Comparison of ENCODE assay signal across 9 cellular contexts in genomic region chr18:35352283-35352682, GRCh38. TPM values are rescaled to one million over a fixed set of nuclear protein-coding genes. Genes with fewer than 3 reads are reported as not detected.
"Had no signal": no experiment of that assay in that cellular context is flagged by ENCODE, and none has a peak within 500 bp of the region (broad histone marks: within the 10 kb centered on the region; RNA-seq: fewer than 3 reads in every experiment).

No MANE protein-coding gene starts in this region.

- H3K9ac ChIP-seq: KMS-11 had no signal

- H3K36me3 ChIP-seq: HAP-1 had no signal

- H3K27ac ChIP-seq: KMS-11 had no signal

- H3K4me2 ChIP-seq: KMS-11 had no signal

- ATAC-seq: HCT116 had no signal

- H3K4me1 ChIP-seq: HAP-1 had no signal

- H3K4me3 ChIP-seq: HAP-1 had no signal

- DNase-seq: GOT3, H7, IMR-90, Karpas-422, KBM-7 had no signal

RNA-seq across cellular contexts. Expression of gene ZNF396, which starts 24.9 kb away (rescaled TPM):
- total RNA-seq: HT1080 had no signal
